ENCODE assay signal across 9 cellular contexts in the genomic region with DNA sequence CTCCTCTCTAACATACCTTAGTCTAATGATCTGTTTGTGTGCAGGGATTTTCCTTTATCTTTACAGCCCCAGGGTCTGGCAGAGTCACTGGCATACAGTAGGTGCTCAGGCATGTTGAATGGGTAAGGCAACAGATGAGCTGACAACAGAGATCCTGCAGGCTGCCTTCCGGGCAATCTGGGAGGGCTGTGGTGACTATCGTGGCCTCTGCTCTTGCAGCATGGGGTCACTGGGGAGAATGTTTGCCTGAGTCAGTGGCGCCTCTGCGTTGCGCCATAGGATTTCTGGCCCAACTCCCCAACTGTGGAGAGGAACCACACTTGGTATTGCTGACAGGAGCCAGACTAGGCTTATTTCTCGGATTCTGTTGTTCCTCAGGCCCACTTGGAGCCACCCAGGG.
A peak's percentile ranks its signal among the peaks of the same experiment; 100 is the strongest.
DNase-seq lines count a peak whose midpoint lies in the region; ATAC-seq and TF ChIP-seq lines count a peak whose summit lies in the region.
"Had no signal": no experiment of that assay in that cellular context is flagged by ENCODE, and none has a peak within 500 bp of the region (broad histone marks: within the 10 kb centered on the region; RNA-seq: fewer than 3 reads in every experiment).

No MANE protein-coding gene starts in this region.

- no peaks in the 10 kb centered on the region for H3K36me3 Mint-ChIP-seq in activated CD8-positive, alpha-beta T cell treated with anti-CD3 and anti-CD28 coated beads, Interleukin-2, amount 10 ng/mL, durations not matched to agents 7 days and 5 days (ENCODE audit: low read depth)

- no peaks in the 10 kb centered on the region for H3K9me3 ChIP-seq in HUES6 (ENCODE audit: control insufficient read depth, insufficient read depth, low read depth, low read length)
- H3K9me3 ChIP-seq in breast epithelium: no peaks in the 10 kb centered on the region
- H3K9me3 ChIP-seq in left lung: no peaks in the 10 kb centered on the region
- no peaks in the 10 kb centered on the region for H3K9me3 ChIP-seq in thyroid gland

- peak; percentile 43 for ATAC-seq in left lung
- ATAC-seq in activated CD8-positive, alpha-beta T cell treated with anti-CD3 and anti-CD28 coated beads, Interleukin-2, amount 10 ng/mL, durations not matched to agents 7 days and 5 days: no peak

- POLR2A ChIA-PET in activated CD8-positive, alpha-beta T cell treated with anti-CD3 and anti-CD28 coated beads, Interleukin-2, amount 10 ng/mL, durations not matched to agents 7 days and 5 days (lab: Charles Lee): no interaction called here

- no peaks in the 10 kb centered on the region for H3K27me3 ChIP-seq in HUES6 (ENCODE audit: control insufficient read depth, insufficient read depth, low read length)
- H3K27me3 ChIP-seq in breast epithelium: no peaks in the 10 kb centered on the region
- H3K27me3 ChIP-seq in left lung: no peaks in the 10 kb centered on the region
- H3K27me3 ChIP-seq in thyroid gland: no peaks in the 10 kb centered on the region

- CTCF ChIA-PET in activated CD8-positive, alpha-beta T cell treated with anti-CD3 and anti-CD28 coated beads, Interleukin-2, amount 10 ng/mL, durations not matched to agents 7 days and 5 days (lab: Charles Lee): interaction anchor here (1.2 kb wide), 1 partner anchor 16 kb away, joined by 3 read pairs; no protein-coding TSS in a partner anchor

- no peak overlapping the region for H3K27ac ChIP-seq in HUES6 (ENCODE audit: low read depth, low read length)
- peak overlapping the region; percentile 52 to 77 for H3K27ac ChIP-seq in breast epithelium
- peak overlapping the region; percentile 67 to 95 for H3K27ac ChIP-seq in left lung
- peak overlapping the region in 2 of 3 donors; percentile 61 to 75 for H3K27ac ChIP-seq in thyroid gland

- no peaks in the 10 kb centered on the region for H3K27me3 Mint-ChIP-seq in activated CD8-positive, alpha-beta T cell treated with anti-CD3 and anti-CD28 coated beads, Interleukin-2, amount 10 ng/mL, durations not matched to agents 7 days and 5 days (ENCODE audit: low read depth)

- H3K4me3 ChIP-seq in HUES6 (ENCODE audit: low read depth, low read length): no peak overlapping the region
- H3K4me3 ChIP-seq in breast epithelium: no peak overlapping the region
- no peak overlapping the region for H3K4me3 ChIP-seq in left lung
- H3K4me3 ChIP-seq in thyroid gland (replicated peaks in 1 of 3): no peak overlapping the region

- peak overlapping the region; percentile 41 for H3K9ac ChIP-seq in HUES6 (ENCODE audit: low read length)

- H3K36me3 ChIP-seq in HUES6 (ENCODE audit: control insufficient read depth, insufficient read depth, low read length) (no peaks in the 10 kb centered on the region), breast epithelium (no peaks in the 10 kb centered on the region), left lung (no peaks in the 10 kb centered on the region), thyroid gland (no peaks in the 10 kb centered on the region)

- no peak for TF ChIP-seq POLR2A in breast epithelium (IDR thresholded peaks at IDR 0.05)
- TF ChIP-seq POLR2A in thyroid gland (IDR thresholded peaks at IDR 0.05): no peak

- intact Hi-C loops in breast epithelium (cut with DNase I; ENCODE audit: low total_unique reads): no loop called here
- intact Hi-C loops in left lung (cut with DNase I): no loop called here
- intact Hi-C loops in thyroid gland (cut with DNase I): no loop called here

- H3K4me1 ChIP-seq in HUES6 (ENCODE audit: control insufficient read depth, insufficient read depth, low read length): peaks cover 51% of the 10 kb centered on the region
- peaks cover 4 to 13% of the 10 kb centered on the region in 2 donors for H3K4me1 ChIP-seq in breast epithelium
- peaks cover 20 to 47% of the 10 kb centered on the region in 2 donors for H3K4me1 ChIP-seq in left lung
- peaks cover 45 to 58% of the 10 kb centered on the region in 2 donors for H3K4me1 ChIP-seq in thyroid gland

- H3K27ac Mint-ChIP-seq in activated CD8-positive, alpha-beta T cell treated with anti-CD3 and anti-CD28 coated beads, Interleukin-2, amount 10 ng/mL, durations not matched to agents 7 days and 5 days: no peak overlapping the region
- H3K27ac Mint-ChIP-seq: activated T-helper 1 cell treated with anti-CD3 and anti-CD28 coated beads, Interleukin-12 subunit alpha, Interleukin-12 subunit beta, Interleukin-2, Interleukin-4 antibody, amounts not matched to agents 30 ng/mL and 10 ng/mL and 1 ng/mL, durations not matched to agents 14 hours and 24 hours and 36 hours had no signal

- peaks cover 3% of the 10 kb centered on the region for H3K4me1 Mint-ChIP-seq in activated CD8-positive, alpha-beta T cell treated with anti-CD3 and anti-CD28 coated beads, Interleukin-2, amount 10 ng/mL, durations not matched to agents 7 days and 5 days (ENCODE audit: low read depth)

- H3K9me3 Mint-ChIP-seq in activated CD8-positive, alpha-beta T cell treated with anti-CD3 and anti-CD28 coated beads, Interleukin-2, amount 10 ng/mL, durations not matched to agents 7 days and 5 days (ENCODE audit: insufficient read depth): no peaks in the 10 kb centered on the region
- H3K9me3 Mint-ChIP-seq: activated T-helper 1 cell treated with anti-CD3 and anti-CD28 coated beads, Interleukin-12 subunit alpha, Interleukin-12 subunit beta, Interleukin-2, Interleukin-4 antibody, amounts not matched to agents 30 ng/mL and 10 ng/mL and 1 ng/mL, durations not matched to agents 14 hours and 24 hours and 36 hours had no signal

- TF ChIP-seq CTCF in breast epithelium (IDR thresholded peaks at IDR 0.05): no peak
- TF ChIP-seq CTCF in left lung (IDR thresholded peaks at IDR 0.05): no peak
- no peak for TF ChIP-seq CTCF in thyroid gland (IDR thresholded peaks at IDR 0.05)

- 97 to 98% methylated on average over 6 of the region's 6 CpGs for WGBS in thyroid gland, 2 donors

- no peak overlapping the region for H3K4me3 Mint-ChIP-seq in activated CD8-positive, alpha-beta T cell treated with anti-CD3 and anti-CD28 coated beads, Interleukin-2, amount 10 ng/mL, durations not matched to agents 7 days and 5 days
- H3K4me3 Mint-ChIP-seq: activated T-helper 1 cell treated with anti-CD3 and anti-CD28 coated beads, Interleukin-12 subunit alpha, Interleukin-12 subunit beta, Interleukin-2, Interleukin-4 antibody, amounts not matched to agents 30 ng/mL and 10 ng/mL and 1 ng/mL, durations not matched to agents 14 hours and 24 hours and 36 hours had no signal

- DNase-seq in breast epithelium (ENCODE audit: low spot score in 2 of 2): no peak
- peak; percentile 85 to 94 for DNase-seq in left lung
- DNase-seq in thyroid gland: no peak
- DNase-seq in activated CD8-positive, alpha-beta memory T cell treated with anti-CD3 and anti-CD28 coated beads, Interleukin-2, amount 50 U/mL, for 48 hours: no peak
- no peak for DNase-seq in RPMI8226
- no peak for DNase-seq in activated CD8-positive, alpha-beta T cell treated with anti-CD3 and anti-CD28 coated beads, Interleukin-2, amount 10 ng/mL, durations not matched to agents 7 days and 5 days
- DNase-seq: Kasumi-1 had no signal

Comparison
In these comparisons a context has a peak if more than half of its experiments do, and no peak if none do; other contexts are left out.
1. DNase-seq: peak in left lung (2 of 2); none in breast epithelium (0 of 2), thyroid gland (0 of 2), activated CD8-positive, alpha-beta memory T cell treated with anti-CD3 and anti-CD28 coated beads, Interleukin-2, amount 50 U/mL, for 48 hours (single experiment), RPMI8226 (single experiment) and activated CD8-positive, alpha-beta T cell treated with anti-CD3 and anti-CD28 coated beads, Interleukin-2, amount 10 ng/mL, durations not matched to agents 7 days and 5 days (single experiment).